Comparison of ENCODE assay signal across 18 cellular contexts in genomic region chr4:25982962-25983361, GRCh38.
DNase-seq lines count a peak whose midpoint lies in the region; ATAC-seq and TF ChIP-seq lines count a peak whose summit lies in the region.
"Had no signal": no experiment of that assay in that cellular context is flagged by ENCODE, and none has a peak within 500 bp of the region (broad histone marks: within the 10 kb centered on the region; RNA-seq: fewer than 3 reads in every experiment).

No MANE protein-coding gene starts in this region.

- H3F3A ChIP-seq in GM23338 (replicated peaks; ENCODE audit: low read depth), result peaks cover 4% of the 10 kb centered on the region; the same call in 1 of the 2 replicates

- H3K27ac Mint-ChIP-seq in GM23338, result no peak overlapping the region
- no peak overlapping the region for H3K27ac Mint-ChIP-seq in activated T-helper 17 cell treated with anti-CD3 and anti-CD28 coated beads, Interleukin-2, amount 50 U/mL, for 72 hours
- H3K27ac Mint-ChIP-seq in dendritic cell treated with granulocyte-macrophage colony-stimulating factor and Interleukin-4, amounts not matched to agents 40 ng/mL and 50 ng/mL, for 4 days, result peak overlapping the region; percentile 91
- H3K27ac Mint-ChIP-seq: B cell; CD4-positive, alpha-beta T cell; HFFc6 had no signal

- no peak overlapping the region for H2BK5ac ChIP-seq in neuronal stem cell (ENCODE audit: low read length)

- no peak overlapping the region for H2BK12ac ChIP-seq in neuronal stem cell (ENCODE audit: low read length)

- H2AK5ac ChIP-seq in neuronal stem cell (ENCODE audit: low read depth, low read length), result no peak overlapping the region

- H3K9ac ChIP-seq in neuronal stem cell (ENCODE audit: low read depth, low read length, poor library complexity), result no peak overlapping the region

- H3K9me3 ChIP-seq in neuronal stem cell (replicated peaks in 1 of 2; ENCODE audit: control insufficient read depth in 2 of 2, insufficient read depth in 1 of 2, low read depth in 1 of 2, low read length in 2 of 2), result no peaks in the 10 kb centered on the region
- no peaks in the 10 kb centered on the region for H3K9me3 ChIP-seq in tibial nerve
- no peaks in the 10 kb centered on the region for H3K9me3 ChIP-seq in ovary

- intact Hi-C loops in dendritic cell treated with granulocyte-macrophage colony-stimulating factor and Interleukin-4, amounts not matched to agents 40 ng/mL and 50 ng/mL, for 4 days (cut with micrococcal nuclease), result no loop called here
- intact Hi-C loops in ovary (cut with DNase I), result no loop called here

- TF ChIP-seq CTCF in GM23338 (conservative IDR thresholded peaks at IDR 0.05; ENCODE audit: low read depth in 2 of 2), result no peak
- TF ChIP-seq CTCF in tibial nerve (IDR thresholded peaks at IDR 0.05), result no peak
- no peak for TF ChIP-seq CTCF in ovary (IDR thresholded peaks at IDR 0.05)

- H3K4me3 ChIP-seq in GM23338, result no peak overlapping the region
- no peak overlapping the region for H3K4me3 ChIP-seq in neuronal stem cell (ENCODE audit: low read length in 2 of 2)
- no peak overlapping the region for H3K4me3 ChIP-seq in tibial nerve
- no peak overlapping the region for H3K4me3 ChIP-seq in ovary
- H3K4me3 ChIP-seq: GM12878 had no signal

- H3K14ac ChIP-seq in neuronal stem cell (ENCODE audit: low read length), result no peak overlapping the region

- ATAC-seq in GM23338 (no peak), HG03469 (IDR thresholded peaks at IDR 0.05; ENCODE audit: unreplicated experiment) (no peak)
- ATAC-seq in activated T-helper 17 cell treated with anti-CD3 and anti-CD28 coated beads, Interleukin-2, amount 50 U/mL, for 72 hours (replicated peaks), result peak; percentile 34
- ATAC-seq: GM12878 had no signal

- peak overlapping the region; percentile 83 for H2AFZ ChIP-seq in GM23338
- H2AFZ ChIP-seq in neuronal stem cell (ENCODE audit: low read length), result no peak overlapping the region

- H3K27me3 Mint-ChIP-seq in GM23338 (ENCODE audit: insufficient read depth, low read depth, poor library complexity), result peaks cover 15% of the 10 kb centered on the region
- H3K27me3 Mint-ChIP-seq in activated T-helper 17 cell treated with anti-CD3 and anti-CD28 coated beads, Interleukin-2, amount 50 U/mL, for 72 hours, result peaks cover 3% of the 10 kb centered on the region
- peaks cover 13% of the 10 kb centered on the region for H3K27me3 Mint-ChIP-seq in dendritic cell treated with granulocyte-macrophage colony-stimulating factor and Interleukin-4, amounts not matched to agents 40 ng/mL and 50 ng/mL, for 4 days
- H3K27me3 Mint-ChIP-seq: B cell; CD4-positive, alpha-beta T cell had no signal

- H3K27me3 ChIP-seq in GM23338 (ENCODE audit: insufficient read depth), result no peaks in the 10 kb centered on the region
- H3K27me3 ChIP-seq in neuronal stem cell (ENCODE audit: control insufficient read depth in 3 of 3, insufficient read depth in 3 of 3, low read depth in 1 of 3, low read length in 3 of 3), result peaks cover 0 to 5% (median 0%) of the 10 kb centered on the region in 3 experiments
- no peaks in the 10 kb centered on the region for H3K27me3 ChIP-seq in tibial nerve
- H3K27me3 ChIP-seq in ovary, result no peaks in the 10 kb centered on the region

- no peak overlapping the region for H2BK120ac ChIP-seq in neuronal stem cell (ENCODE audit: low read depth, low read length)

- H3K18ac ChIP-seq in neuronal stem cell (ENCODE audit: low read length), result no peak overlapping the region

- H3K4me1 ChIP-seq in GM23338 (ENCODE audit: insufficient read depth) (peaks cover 2% of the 10 kb centered on the region), neuronal stem cell (ENCODE audit: control insufficient read depth in 2 of 2, insufficient read depth in 1 of 2, low read depth in 1 of 2, low read length in 2 of 2) (peaks cover 4 to 6% of the 10 kb centered on the region in 2 donors), tibial nerve (peaks cover 0 to 16% (median 0%) of the 10 kb centered on the region in 4 donors), ovary (ENCODE audit: insufficient read depth) (no peaks in the 10 kb centered on the region)

- H3K9me2 ChIP-seq in GM23338 (ENCODE audit: insufficient read depth), result no peaks in the 10 kb centered on the region

- H4K91ac ChIP-seq in neuronal stem cell (ENCODE audit: low read depth, low read length, poor library complexity), result no peak overlapping the region

- H3K4ac ChIP-seq in neuronal stem cell (ENCODE audit: low read length), result no peak overlapping the region

- H3K4me3 Mint-ChIP-seq in GM23338, result no peak overlapping the region
- H3K4me3 Mint-ChIP-seq in activated T-helper 17 cell treated with anti-CD3 and anti-CD28 coated beads, Interleukin-2, amount 50 U/mL, for 72 hours, result no peak overlapping the region
- no peak overlapping the region for H3K4me3 Mint-ChIP-seq in dendritic cell treated with granulocyte-macrophage colony-stimulating factor and Interleukin-4, amounts not matched to agents 40 ng/mL and 50 ng/mL, for 4 days
- H3K4me3 Mint-ChIP-seq: B cell; CD4-positive, alpha-beta T cell; HFFc6; IgD-negative memory B cell had no signal

- peak overlapping the region; percentile 55 for H2BK15ac ChIP-seq in neuronal stem cell (ENCODE audit: low read length)

- no peaks in the 10 kb centered on the region for H3K79me1 ChIP-seq in neuronal stem cell (ENCODE audit: low read depth, low read length)

- TF ChIP-seq EP300 in tibial nerve (IDR thresholded peaks at IDR 0.05) (no peak), ovary (IDR thresholded peaks at IDR 0.05) (no peak)

- H3K23ac ChIP-seq in neuronal stem cell (ENCODE audit: low read depth, low read length, poor library complexity), result no peak overlapping the region

- DNase-seq in GM23338 (ENCODE audit: low spot score) (no peak), neuronal stem cell (ENCODE audit: low spot score) (no peak), tibial nerve (ENCODE audit: low spot score in 2 of 2) (no peak), ovary (no peak)
- DNase-seq: C1 segment of cervical spinal cord; Calu3; CD4-positive, alpha-beta T cell; DMS 273 treated with DMSO at 0.1 percent for 48 hours; DMS79; GOT3; HCEC 1CT; HFFc6 had no signal

- no peaks in the 10 kb centered on the region for H3K9me3 Mint-ChIP-seq in GM23338
- H3K9me3 Mint-ChIP-seq in activated T-helper 17 cell treated with anti-CD3 and anti-CD28 coated beads, Interleukin-2, amount 50 U/mL, for 72 hours, result no peaks in the 10 kb centered on the region
- H3K9me3 Mint-ChIP-seq in dendritic cell treated with granulocyte-macrophage colony-stimulating factor and Interleukin-4, amounts not matched to agents 40 ng/mL and 50 ng/mL, for 4 days, result no peaks in the 10 kb centered on the region
- H3K9me3 Mint-ChIP-seq: CD4-positive, alpha-beta T cell; HFFc6; IgD-negative memory B cell had no signal

- no peak for TF ChIP-seq POLR2A in tibial nerve (IDR thresholded peaks at IDR 0.05)
- TF ChIP-seq POLR2A in ovary (IDR thresholded peaks at IDR 0.05), result no peak

- H4K8ac ChIP-seq in neuronal stem cell (ENCODE audit: low read depth, low read length), result no peak overlapping the region

- H3K36me3 Mint-ChIP-seq in GM23338 (ENCODE audit: low read depth), result no peaks in the 10 kb centered on the region
- no peaks in the 10 kb centered on the region for H3K36me3 Mint-ChIP-seq in activated T-helper 17 cell treated with anti-CD3 and anti-CD28 coated beads, Interleukin-2, amount 50 U/mL, for 72 hours (ENCODE audit: low read depth)
- no peaks in the 10 kb centered on the region for H3K36me3 Mint-ChIP-seq in dendritic cell treated with granulocyte-macrophage colony-stimulating factor and Interleukin-4, amounts not matched to agents 40 ng/mL and 50 ng/mL, for 4 days (ENCODE audit: low read depth)
- H3K36me3 Mint-ChIP-seq: IgD-negative memory B cell had no signal

- H3K4me2 ChIP-seq in GM23338 (no peak overlapping the region), neuronal stem cell (ENCODE audit: insufficient read depth, low read length, poor library complexity, severe bottlenecking) (no peak overlapping the region)

- no CpG with 5 or more reads among the region's 7 CpGs for WGBS in neuronal stem cell (ENCODE audit: extremely low coverage in 2 of 2, insufficient read length in 2 of 2, insufficient replicate concordance in 1 of 2), 2 donors
- 82 to 87% methylated on average over 7 of the region's 7 CpGs for WGBS in tibial nerve, 2 donors
- WGBS in ovary, 3 donors, result 55 to 70% (median 55%) methylated on average over 7 of the region's 7 CpGs

- no peaks in the 10 kb centered on the region for H3K79me2 ChIP-seq in GM23338 (replicated peaks; ENCODE audit: insufficient read depth)

- H3K4me1 Mint-ChIP-seq in GM23338, result peaks cover 9% of the 10 kb centered on the region
- H3K4me1 Mint-ChIP-seq in activated T-helper 17 cell treated with anti-CD3 and anti-CD28 coated beads, Interleukin-2, amount 50 U/mL, for 72 hours, result no peaks in the 10 kb centered on the region
- peaks cover 52% of the 10 kb centered on the region for H3K4me1 Mint-ChIP-seq in dendritic cell treated with granulocyte-macrophage colony-stimulating factor and Interleukin-4, amounts not matched to agents 40 ng/mL and 50 ng/mL, for 4 days (ENCODE audit: low read depth)

- H3K36me3 ChIP-seq in GM23338 (ENCODE audit: insufficient read depth), result no peaks in the 10 kb centered on the region
- no peaks in the 10 kb centered on the region for H3K36me3 ChIP-seq in neuronal stem cell (replicated peaks in 1 of 2; ENCODE audit: control insufficient read depth in 2 of 2, insufficient read depth in 2 of 2, low read length in 2 of 2)
- H3K36me3 ChIP-seq in tibial nerve, result no peaks in the 10 kb centered on the region
- no peaks in the 10 kb centered on the region for H3K36me3 ChIP-seq in ovary

- no peak overlapping the region for H3K27ac ChIP-seq in GM23338 (ENCODE audit: low read depth)
- H3K27ac ChIP-seq in neuronal stem cell (replicated peaks; ENCODE audit: low read length), result no peak overlapping the region
- no peak overlapping the region for H3K27ac ChIP-seq in tibial nerve
- H3K27ac ChIP-seq in ovary, result no peak overlapping the region

- H4K20me1 ChIP-seq in GM23338 (replicated peaks; ENCODE audit: insufficient read depth), result no peaks in the 10 kb centered on the region
